8 cellular contexts compared by ENCODE assay signal in the genomic region with DNA sequence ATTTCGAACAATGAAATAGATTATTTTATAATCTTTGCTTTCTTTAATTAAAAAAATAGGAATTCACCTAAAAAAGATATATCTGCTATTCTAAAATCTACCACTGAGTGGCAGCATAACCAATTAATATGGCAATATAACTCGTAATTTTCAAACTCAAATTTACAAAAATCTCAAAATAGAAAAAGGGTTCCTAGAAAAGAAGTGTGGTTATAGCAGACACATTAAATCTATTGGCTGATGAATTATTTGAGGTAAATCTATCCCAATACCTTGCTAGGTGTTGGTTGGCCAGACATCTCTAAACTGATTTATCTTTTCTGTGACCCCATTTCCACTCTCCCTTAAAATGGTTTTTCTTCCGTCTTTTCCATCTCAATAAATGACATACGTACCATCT. TPM values are rescaled to one million over a fixed set of nuclear protein-coding genes. Genes with fewer than 3 reads are reported as not detected.
DNase-seq lines count a peak whose midpoint lies in the region; ATAC-seq and TF ChIP-seq lines count a peak whose summit lies in the region.

No MANE protein-coding gene starts in this region.

- H3K4me1 ChIP-seq in MM.1S (ENCODE audit: low read length) (no peaks in the 10 kb centered on the region), endodermal cell (ENCODE audit: control insufficient read depth, insufficient read depth, low read length) (no peaks in the 10 kb centered on the region), parathyroid adenoma (peaks cover 3% of the 10 kb centered on the region)

- no peak overlapping the region for H3K4me3 ChIP-seq in MM.1S (ENCODE audit: low read length)
- no peak overlapping the region for H3K4me3 ChIP-seq in endodermal cell (ENCODE audit: low read length)
- H3K4me3 ChIP-seq in parathyroid adenoma (ENCODE audit: low read depth, low read length), result no peak overlapping the region

- no peaks in the 10 kb centered on the region for H4K20me1 ChIP-seq in MM.1S (ENCODE audit: insufficient read depth, low read length)

- peaks cover 51% of the 10 kb centered on the region for H3K27me3 Mint-ChIP-seq in endodermal cell (ENCODE audit: insufficient read depth)

- TF ChIP-seq CTCF in MM.1S (IDR thresholded peaks at IDR 0.05; ENCODE audit: low read length) (peak; percentile 57), endodermal cell (conservative IDR thresholded peaks at IDR 0.05) (peak; percentile 86), parathyroid adenoma (IDR thresholded peaks at IDR 0.05) (peak; percentile 85), omental fat pad (IDR thresholded peaks at IDR 0.05) (no peak)

- no peaks in the 10 kb centered on the region for H3K27me3 ChIP-seq in MM.1S (replicated peaks; ENCODE audit: insufficient read depth, low read length)
- H3K27me3 ChIP-seq in endodermal cell (ENCODE audit: control insufficient read depth, insufficient read depth, low read length, poor library complexity, severe bottlenecking), result peaks cover 65% of the 10 kb centered on the region
- H3K27me3 ChIP-seq in parathyroid adenoma (ENCODE audit: control insufficient read depth, insufficient read depth, low read length), result no peaks in the 10 kb centered on the region

- H3K4me2 ChIP-seq in MM.1S (ENCODE audit: low read depth, low read length) (no peak overlapping the region), parathyroid adenoma (ENCODE audit: low read length) (no peak overlapping the region)

- no peaks in the 10 kb centered on the region for H3K79me2 ChIP-seq in MM.1S (ENCODE audit: low read length)
- no peaks in the 10 kb centered on the region for H3K79me2 ChIP-seq in parathyroid adenoma

- no peak overlapping the region for H3K27ac ChIP-seq in MM.1S (ENCODE audit: low read length)
- no peak overlapping the region for H3K27ac ChIP-seq in endodermal cell (ENCODE audit: low read depth, low read length)
- H3K27ac ChIP-seq in parathyroid adenoma, result no peak overlapping the region

- H2AFZ ChIP-seq in MM.1S (ENCODE audit: low read length) (no peak overlapping the region), parathyroid adenoma (no peak overlapping the region)

- no peaks in the 10 kb centered on the region for H3K36me3 Mint-ChIP-seq in endodermal cell (ENCODE audit: low read depth)

- H3K9me3 ChIP-seq in MM.1S (replicated peaks; ENCODE audit: insufficient read depth, low read length) (no peaks in the 10 kb centered on the region), endodermal cell (ENCODE audit: control insufficient read depth, low read length) (no peaks in the 10 kb centered on the region), parathyroid adenoma (ENCODE audit: control insufficient read depth, low read length) (no peaks in the 10 kb centered on the region)

- no peaks in the 10 kb centered on the region for H3F3A ChIP-seq in MM.1S (ENCODE audit: insufficient read depth, low read length)

- H3K9me3 Mint-ChIP-seq in endodermal cell, result no peaks in the 10 kb centered on the region

- no peak overlapping the region for H3K9ac ChIP-seq in MM.1S (ENCODE audit: low read length)
- no peak overlapping the region for H3K9ac ChIP-seq in endodermal cell (ENCODE audit: extremely low read depth, low read length, poor library complexity, severe bottlenecking)
- H3K9ac ChIP-seq in parathyroid adenoma, result no peak overlapping the region

- no peak overlapping the region for H3K4me3 Mint-ChIP-seq in endodermal cell

- H3K36me3 ChIP-seq in MM.1S (replicated peaks; ENCODE audit: insufficient read depth, low read length) (no peaks in the 10 kb centered on the region), endodermal cell (ENCODE audit: control insufficient read depth, insufficient read depth, low read length) (no peaks in the 10 kb centered on the region), parathyroid adenoma (ENCODE audit: control insufficient read depth, insufficient read depth, low read length) (no peaks in the 10 kb centered on the region)

- DNase-seq in EL (peak; percentile 9), MM.1S (peak; percentile 33), endodermal cell (no peak), ecto neural progenitor cell (ENCODE audit: low spot score) (no peak), hypothalamus (lab: John Stamatoyannopoulos, UW) (no peak), omental fat pad (ENCODE audit: low spot score) (no peak)

- ATAC-seq in GM19463 (IDR thresholded peaks at IDR 0.05; ENCODE audit: unreplicated experiment) (no peak), omental fat pad (ENCODE audit: low FRiP score) (no peak)

- H3K9me2 ChIP-seq in MM.1S (replicated peaks; ENCODE audit: insufficient read depth, low read length), result no peaks in the 10 kb centered on the region

- 8% methylated on average over 2 of the region's 4 CpGs; no CpG with 5 or more reads in 1 of the 2 experiments for WGBS in endodermal cell (ENCODE audit: insufficient coverage in 1 of 2, insufficient read length in 1 of 2), 2 experiments

- no peak overlapping the region for H3K27ac Mint-ChIP-seq in endodermal cell

- H3K4me1 Mint-ChIP-seq in endodermal cell, result no peaks in the 10 kb centered on the region

RNA-seq across cellular contexts. Expression of gene NRG2, which starts 30.2 kb away (rescaled TPM):
- total RNA-seq in endodermal cell (10 to 100 TPM; 10.8 to 12.5 TPM), omental fat pad (10 to 100 TPM in 1 of 4 donors, 1 to 10 TPM in 3; 2.3 to 16.9 (median 5.9) TPM)
- polyA plus RNA-seq in endodermal cell (2013, experiment 1 of 2), result 1.6 TPM
- 1.1 TPM for polyA plus RNA-seq in endodermal cell (2013, experiment 2 of 2)

RNA-seq across cellular contexts. Expression of gene PURA, which starts 40.6 kb away (rescaled TPM):
- total RNA-seq in endodermal cell, result 1 to 10 TPM; 6.8 to 7.7 TPM
- polyA plus RNA-seq in endodermal cell (2013, experiment 1 of 2), result 3.1 TPM
- polyA plus RNA-seq in endodermal cell (2013, experiment 2 of 2), result 2.4 TPM
- 10 to 100 TPM; 16.9 to 31.8 (median 24.3) TPM for total RNA-seq in omental fat pad

RNA-seq across cellular contexts. Expression of gene IGIP, which starts 52.4 kb away (rescaled TPM):
- total RNA-seq in endodermal cell (1 to 10 TPM; 2.0 to 2.5 TPM), omental fat pad (10 to 100 TPM in 3 of 4 donors, 1 to 10 TPM in 1; 8.4 to 21.3 (median 16.8) TPM)
- polyA plus RNA-seq in endodermal cell (2013, experiment 1 of 2), result 0.57 TPM
- polyA plus RNA-seq in endodermal cell (2013, experiment 2 of 2), result 0.58 TPM

Comparison
In these comparisons a context has a peak if more than half of its experiments do, and no peak if none do; other contexts are left out.
1. DNase-seq: peak in EL (single experiment) and MM.1S (single experiment); none in endodermal cell (single experiment), ecto neural progenitor cell (single experiment), hypothalamus (0 of 51) and omental fat pad (single experiment).
2. CTCF ChIP-seq: peak in MM.1S (single experiment), endodermal cell (single experiment) and parathyroid adenoma (single experiment); none in omental fat pad (0 of 3).